ENCODE assay signal across 10 cellular contexts in genomic region chr17:79923974-79924638, GRCh38.
A peak's percentile ranks its signal among the peaks of the same experiment; 100 is the strongest.
DNase-seq lines count a peak whose midpoint lies in the region; ATAC-seq, FAIRE-seq and TF ChIP-seq lines count a peak whose summit lies in the region.
"Had no signal": no experiment of that assay in that cellular context is flagged by ENCODE, and none has a peak within 500 bp of the region (broad histone marks: within the 10 kb centered on the region; RNA-seq: fewer than 3 reads in every experiment).

No MANE protein-coding gene starts in this region.

- no peak for TF ChIP-seq POLR2A in right lobe of liver (IDR thresholded peaks at IDR 0.05)

- peaks cover 5% of the 10 kb centered on the region for H3K36me3 Mint-ChIP-seq in activated naive CD4-positive, alpha-beta T cell treated with anti-CD3 and anti-CD28 coated beads, Interleukin-2, amount 10 ng/mL, durations not matched to agents 7 days and 5 days
- H3K36me3 Mint-ChIP-seq: CD4-positive, CD25-positive, alpha-beta regulatory T cell; naive thymus-derived CD8-positive, alpha-beta T cell had no signal

- H3K9me3 Mint-ChIP-seq in activated naive CD4-positive, alpha-beta T cell treated with anti-CD3 and anti-CD28 coated beads, Interleukin-2, amount 10 ng/mL, durations not matched to agents 7 days and 5 days: no peaks in the 10 kb centered on the region
- H3K9me3 Mint-ChIP-seq: CD4-positive, CD25-positive, alpha-beta regulatory T cell; naive thymus-derived CD8-positive, alpha-beta T cell had no signal

- ATAC-seq in right lobe of liver: peak in 2 of 4 donors; percentile 9 to 12
- ATAC-seq in GM18517 (IDR thresholded peaks at IDR 0.05; ENCODE audit: unreplicated experiment): no peak

- H3K27me3 ChIP-seq in right lobe of liver: no peaks in the 10 kb centered on the region

- peaks cover 0 to 15% (median 5%) of the 10 kb centered on the region in 4 donors for H3K4me1 ChIP-seq in right lobe of liver

- FAIRE-seq in urothelium cell line (lab: Jason Lieb, UNC): peak; percentile 17

- H3K36me3 ChIP-seq in right lobe of liver: no peaks in the 10 kb centered on the region

- H3K4me1 Mint-ChIP-seq in activated naive CD4-positive, alpha-beta T cell treated with anti-CD3 and anti-CD28 coated beads, Interleukin-2, amount 10 ng/mL, durations not matched to agents 7 days and 5 days: peaks cover 56% of the 10 kb centered on the region

- H3K27me3 Mint-ChIP-seq in activated naive CD4-positive, alpha-beta T cell treated with anti-CD3 and anti-CD28 coated beads, Interleukin-2, amount 10 ng/mL, durations not matched to agents 7 days and 5 days: peaks cover 41% of the 10 kb centered on the region

- H3K4me3 ChIP-seq in right lobe of liver: no peak overlapping the region

- H3K27ac ChIP-seq in right lobe of liver: no peak overlapping the region

- peak; percentile 69 for DNase-seq in NCI-H2196 (lab: John Stamatoyannopoulos, UW; ENCODE audit: unreplicated experiment)
- no peak for DNase-seq in NCI-H2196 treated with DMSO at 0.1 percent for 48 hours (lab: John Stamatoyannopoulos, UW; ENCODE audit: unreplicated experiment)
- DNase-seq in NCI-H1930 (lab: John Stamatoyannopoulos, UW): peak; percentile 58 to 65
- peak; percentile 69 for DNase-seq in activated naive CD4-positive, alpha-beta T cell treated with anti-CD3 and anti-CD28 coated beads, Interleukin-2, amount 10 ng/mL, durations not matched to agents 7 days and 5 days
- DNase-seq in right lobe of liver: peak in 1 of 3 donors; percentile 52
- peak; percentile 46 for DNase-seq in urothelium cell line (ENCODE audit: low spot score)
- DNase-seq in NCI-H1048 (lab: John Stamatoyannopoulos, UW): no peak

- H3K9me3 ChIP-seq in right lobe of liver: no peaks in the 10 kb centered on the region

- intact Hi-C loops in right lobe of liver (cut with DNase I): loop anchor here in 1 of 2 donors (10.0 kb wide), 1 partner anchor 61 kb away; no protein-coding TSS in a partner anchor

- peak overlapping the region; percentile 63 for H3K4me3 Mint-ChIP-seq in activated naive CD4-positive, alpha-beta T cell treated with anti-CD3 and anti-CD28 coated beads, Interleukin-2, amount 10 ng/mL, durations not matched to agents 7 days and 5 days
- H3K4me3 Mint-ChIP-seq: CD4-positive, CD25-positive, alpha-beta regulatory T cell had no signal

- H3K27ac Mint-ChIP-seq in activated naive CD4-positive, alpha-beta T cell treated with anti-CD3 and anti-CD28 coated beads, Interleukin-2, amount 10 ng/mL, durations not matched to agents 7 days and 5 days: no peak overlapping the region
- H3K27ac Mint-ChIP-seq: CD4-positive, CD25-positive, alpha-beta regulatory T cell; naive thymus-derived CD8-positive, alpha-beta T cell had no signal

- TF ChIP-seq CTCF in right lobe of liver (IDR thresholded peaks at IDR 0.05): peak; percentile 15 to 33 (median 19)

- CTCF ChIA-PET in activated naive CD4-positive, alpha-beta T cell treated with anti-CD3 and anti-CD28 coated beads, Interleukin-2, amount 10 ng/mL, durations not matched to agents 7 days and 5 days (lab: Charles Lee): interaction anchor here (1.0 to 1.7 kb wide), 5 partner anchors 14 to 178 kb away, joined by 3 to 5 read pairs (median 4); no protein-coding TSS in a partner anchor

- 86% methylated on average over 4 of the region's 16 CpGs for WGBS in right lobe of liver (ENCODE audit: insufficient coverage, low coverage, low lambda C conversion rate, missing lambda C conversion rate)

Comparison
In these comparisons a context has a peak if more than half of its experiments do, and no peak if none do; other contexts are left out.
1. DNase-seq: peak in NCI-H2196 (single experiment), NCI-H1930 (2 of 2), activated naive CD4-positive, alpha-beta T cell treated with anti-CD3 and anti-CD28 coated beads, Interleukin-2, amount 10 ng/mL, durations not matched to agents 7 days and 5 days (single experiment) and urothelium cell line (single experiment); none in NCI-H2196 treated with DMSO at 0.1 percent for 48 hours (single experiment) and NCI-H1048 (single experiment).